8 cellular contexts compared by ENCODE assay signal in the genomic region with DNA sequence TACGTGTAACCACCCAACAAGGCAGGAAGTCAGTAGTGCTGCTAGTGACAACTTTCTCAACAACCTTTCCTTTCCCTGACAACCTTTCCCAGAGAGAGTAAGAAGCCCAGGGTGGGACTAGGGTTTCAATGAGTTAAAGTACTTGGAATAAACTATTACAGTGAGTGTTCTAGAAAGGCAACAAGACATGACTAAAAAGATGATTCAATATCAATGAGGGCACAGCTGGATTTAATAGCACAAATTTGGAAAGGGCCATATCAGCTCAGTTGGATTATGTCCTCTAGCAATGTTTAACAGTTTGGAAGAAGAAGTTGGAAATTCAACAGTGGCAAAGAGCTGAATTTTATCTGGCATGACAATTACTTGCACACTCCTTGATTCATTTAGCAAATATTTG.
"Had no signal": no experiment of that assay in that cellular context is flagged by ENCODE, and none has a peak within 500 bp of the region (broad histone marks: within the 10 kb centered on the region; RNA-seq: fewer than 3 reads in every experiment).

No MANE protein-coding gene starts in this region.

- H3K27ac ChIP-seq: GM23248 had no signal

- H3K36me3 ChIP-seq: HAP-1 had no signal

- ATAC-seq: HCT116, K562 had no signal

- H3K9me3 ChIP-seq: HAP-1 had no signal

- H3K4me3 ChIP-seq: GM23248, HAP-1, K562 had no signal

- H3K27ac Mint-ChIP-seq: HFFc6 had no signal

- H3K4me3 Mint-ChIP-seq: HFFc6 had no signal

- H3K4me1 ChIP-seq: HAP-1 had no signal

- DNase-seq: GM23248, GOT3, H7, HFFc6, IMR-90 had no signal

- H3K9ac ChIP-seq: GM23248 had no signal
